ENCODE assay signal across 20 cellular contexts in genomic region chr3:157913052-157913451, GRCh38.
"Had no signal": no experiment of that assay in that cellular context is flagged by ENCODE, and none has a peak within 500 bp of the region (broad histone marks: within the 10 kb centered on the region; RNA-seq: fewer than 3 reads in every experiment).

No MANE protein-coding gene starts in this region.

- H3K4me3 ChIP-seq: esophagus squamous epithelium, heart right ventricle, left lung, lower lobe of right lung, uterus had no signal

- H3K36me3 ChIP-seq: esophagus squamous epithelium, heart right ventricle, left lung, lower lobe of right lung, neutrophil, uterus had no signal

- H3K27ac ChIP-seq: epithelial cell of prostate, esophagus squamous epithelium, foreskin keratinocyte, heart right ventricle, left lung, lower lobe of right lung, neutrophil, uterus had no signal

- DNase-seq: activated CD4-positive, alpha-beta memory T cell treated with anti-CD3 and anti-CD28 coated beads, Interleukin-2, amount 10 ng/mL, durations not matched to agents 7 days and 5 days; activated CD4-positive, alpha-beta T cell treated with anti-CD3 and anti-CD28 coated beads for 1 hour; activated CD4-positive, alpha-beta T cell treated with anti-CD3 and anti-CD28 coated beads, Interleukin-2, amount 10 ng/mL, durations not matched to agents 7 days and 5 days; activated naive CD8-positive, alpha-beta T cell treated with anti-CD3 and anti-CD28 coated beads, Interleukin-2, amount 50 U/mL, for 24 hours; activated T-cell treated with anti-CD3 and anti-CD28 coated beads, Interleukin-2, amount 50 U/mL, for 4 hours; dermis blood vessel endothelial cell; effector CD4-positive, alpha-beta T cell; esophagus squamous epithelium; foreskin keratinocyte; heart right ventricle; left lung; lower lobe of right lung; mesenchymal stem cell; stimulated activated CD4-positive, alpha-beta T cell treated with anti-CD3 and anti-CD28 coated beads, Interleukin-4, amount 100 ng/mL, for 24 hours; substantia nigra; SW 1271; T-helper 17 cell; uterus had no signal

- H3K27me3 ChIP-seq: esophagus squamous epithelium, left lung, neutrophil, uterus had no signal

- H3K9me3 ChIP-seq: esophagus squamous epithelium, heart right ventricle, left lung, lower lobe of right lung, neutrophil, uterus had no signal

- H3K4me1 ChIP-seq: esophagus squamous epithelium, foreskin keratinocyte, heart right ventricle, left lung, lower lobe of right lung, uterus had no signal
